ENCODE assay signal across 19 cellular contexts in genomic region chr7:90713628-90714027, GRCh38.
A peak's percentile ranks its signal among the peaks of the same experiment; 100 is the strongest.
DNase-seq lines count a peak whose midpoint lies in the region; ATAC-seq and TF ChIP-seq lines count a peak whose summit lies in the region.
"Had no signal": no experiment of that assay in that cellular context is flagged by ENCODE, and none has a peak within 500 bp of the region (broad histone marks: within the 10 kb centered on the region; RNA-seq: fewer than 3 reads in every experiment).

No MANE protein-coding gene starts in this region.

- peak overlapping the region; percentile 93 for H3K4me2 ChIP-seq in MM.1S (ENCODE audit: low read depth, low read length)

- H3K27me3 Mint-ChIP-seq in progenitor cell of endocrine pancreas, result no peaks in the 10 kb centered on the region

- no peak for TF ChIP-seq CTCF in GM12865 (IDR thresholded peaks at IDR 0.05; ENCODE audit: insufficient read depth, low read depth, low read length, missing control alignments)
- no peak for TF ChIP-seq CTCF in MM.1S (IDR thresholded peaks at IDR 0.05; ENCODE audit: low read length)
- TF ChIP-seq CTCF in progenitor cell of endocrine pancreas (IDR thresholded peaks at IDR 0.05; ENCODE audit: unreplicated experiment), result no peak

- H3K9me3 ChIP-seq in MM.1S (replicated peaks; ENCODE audit: insufficient read depth, low read length), result no peaks in the 10 kb centered on the region
- H3K9me3 ChIP-seq: Caco-2 had no signal

- no peaks in the 10 kb centered on the region for H3K9me2 ChIP-seq in MM.1S (replicated peaks; ENCODE audit: insufficient read depth, low read length)

- H3K36me3 ChIP-seq in MM.1S (replicated peaks; ENCODE audit: insufficient read depth, low read length), result peaks cover 4% of the 10 kb centered on the region; the same call in 1 of the 2 replicates

- H3F3A ChIP-seq in MM.1S (ENCODE audit: insufficient read depth, low read length), result peaks cover 43% of the 10 kb centered on the region

- no peak overlapping the region for H3K4me3 Mint-ChIP-seq in progenitor cell of endocrine pancreas (ENCODE audit: low read depth)

- peaks cover 83% of the 10 kb centered on the region for H3K4me1 Mint-ChIP-seq in progenitor cell of endocrine pancreas (ENCODE audit: low read depth)

- H3K9ac ChIP-seq in MM.1S (ENCODE audit: low read length), result peak overlapping the region; percentile 78

- peak overlapping the region; percentile 85 for H3K4me3 ChIP-seq in GM12865 (ENCODE audit: low read depth, low read length)
- H3K4me3 ChIP-seq in MM.1S (ENCODE audit: low read length), result peak overlapping the region; percentile 77

- DNase-seq in GM12865 (ENCODE audit: low read depth) (no peak), MM.1S (no peak), cerebellar cortex (ENCODE audit: low spot score) (peak; percentile 19), progenitor cell of endocrine pancreas (ENCODE audit: low spot score, unreplicated experiment) (no peak), NCI-H748 treated with DMSO at 0.1 percent for 48 hours (lab: John Stamatoyannopoulos, UW) (no peak), SK-N-DZ (ENCODE audit: low spot score) (no peak)
- no peak for DNase-seq in activated CD4-positive, alpha-beta T cell treated with anti-CD3 and anti-CD28 coated beads, Interleukin-2, amount 50 U/mL, for 4 hours
- DNase-seq: AML-193; Caco-2; DMS153; EL; GOT3; IMR-90; NCI-H187 treated with DMSO at 0.1 percent for 48 hours; NCI-H526 treated with DMSO at 0.1 percent for 48 hours; NK-92 treated with Interleukin-12 subunit alpha and Interleukin-12 subunit beta, amount 100 ng/mL, for 24 hours; RPMI8226; SIG-M5 had no signal

- H3K4me1 ChIP-seq in MM.1S (ENCODE audit: low read length), result peaks cover 19% of the 10 kb centered on the region

- no peaks in the 10 kb centered on the region for H3K27me3 ChIP-seq in MM.1S (replicated peaks; ENCODE audit: insufficient read depth, low read length)

- H3K27ac Mint-ChIP-seq in progenitor cell of endocrine pancreas, result peak overlapping the region; percentile 39

- H3K36me3 Mint-ChIP-seq in progenitor cell of endocrine pancreas (ENCODE audit: insufficient read depth), result peaks cover 13% of the 10 kb centered on the region

- peak overlapping the region; percentile 90; the same call in 1 of the 2 replicates for H3K27ac ChIP-seq in MM.1S (ENCODE audit: low read length)

- peaks cover 96% of the 10 kb centered on the region for H3K79me2 ChIP-seq in MM.1S (ENCODE audit: low read length)

- ATAC-seq in GM18870 (IDR thresholded peaks at IDR 0.05; ENCODE audit: unreplicated experiment), result no peak

- peaks cover 7% of the 10 kb centered on the region for H3K9me3 Mint-ChIP-seq in progenitor cell of endocrine pancreas (ENCODE audit: low read depth)

- H2AFZ ChIP-seq in MM.1S (ENCODE audit: low read length), result no peak overlapping the region

- H4K20me1 ChIP-seq in MM.1S (ENCODE audit: insufficient read depth, low read length), result no peaks in the 10 kb centered on the region
